ENCODE assay signal across 9 cellular contexts in genomic region chr10:30384791-30385201, GRCh38. TPM values are rescaled to one million over a fixed set of nuclear protein-coding genes. Genes with fewer than 3 reads are reported as not detected.
DNase-seq lines count a peak whose midpoint lies in the region; ATAC-seq and TF ChIP-seq lines count a peak whose summit lies in the region.
"Had no signal": no experiment of that assay in that cellular context is flagged by ENCODE, and none has a peak within 500 bp of the region (broad histone marks: within the 10 kb centered on the region; RNA-seq: fewer than 3 reads in every experiment).

No MANE protein-coding gene starts in this region.

- H3K79me2 ChIP-seq in PC-9 (ENCODE audit: low read depth) = no peaks in the 10 kb centered on the region

- no peak overlapping the region for H3K4me3 ChIP-seq in AG10803 (ENCODE audit: low read length)
- H3K4me3 ChIP-seq in PC-9 = no peak overlapping the region
- H3K4me3 ChIP-seq: ascending aorta had no signal

- CTCF ChIA-PET in PC-9 (lab: Charles Lee) = interaction anchor here (0.6 to 1.2 kb wide), 4 partner anchors 25 to 198 kb away, joined by 3 to 5 read pairs (median 4); no protein-coding TSS in a partner anchor

- no TSS peak for BruUV-seq in PC-9 (replicated peaks; lab: Mats Ljungman, UMichigan)

- H3K9me3 ChIP-seq in PC-9 (ENCODE audit: insufficient read depth, low read depth) = no peaks in the 10 kb centered on the region
- H3K9me3 ChIP-seq: ascending aorta had no signal

- no peak overlapping the region for H3K27ac ChIP-seq in PC-9
- H3K27ac ChIP-seq: ascending aorta had no signal

- DNase-seq in AG10803 (ENCODE audit: low read depth) (peak; percentile 26), PC-9 (peak; percentile 11 to 44), fibroblast of gingiva (ENCODE audit: low read depth) (peak; percentile 15), smooth muscle cell of the brain vasculature (ENCODE audit: low read depth, low spot score) (peak; percentile 24), putamen (ENCODE audit: low spot score) (no peak)

- H3K4me1 ChIP-seq in PC-9 (replicated peaks; ENCODE audit: insufficient read depth) = peaks cover 6% of the 10 kb centered on the region; the same call in 1 of the 2 replicates
- H3K4me1 ChIP-seq: ascending aorta had no signal

- no peaks in the 10 kb centered on the region for H3K36me3 ChIP-seq in PC-9 (ENCODE audit: low read depth)
- H3K36me3 ChIP-seq: ascending aorta had no signal

- POLR2A ChIA-PET in PC-9 (lab: Charles Lee; ENCODE audit: unreplicated experiment) = no interaction called here

- TF ChIP-seq CTCF in AG10803 (conservative IDR thresholded peaks at IDR 0.05; ENCODE audit: low read length) (peak; percentile 53), GM12874 (IDR thresholded peaks at IDR 0.05; ENCODE audit: insufficient read depth, low read depth, low read length) (peak; percentile 38; the same call in 1 of the 2 replicates), PC-9 (conservative IDR thresholded peaks at IDR 0.05) (peak; percentile 55)

- intact Hi-C loops in PC-9 (cut with micrococcal nuclease; ENCODE audit: unreplicated experiment) = loop anchor here (10.0 kb wide), 1 partner anchor 380 kb away; no protein-coding TSS in a partner anchor

- H4K20me1 ChIP-seq in PC-9 (ENCODE audit: insufficient read depth) = no peaks in the 10 kb centered on the region

- no peak overlapping the region for H2AFZ ChIP-seq in PC-9

- H3K9me2 ChIP-seq in PC-9 (ENCODE audit: insufficient read depth) = no peaks in the 10 kb centered on the region

- no peak for ATAC-seq in HG02678 (IDR thresholded peaks at IDR 0.05; ENCODE audit: unreplicated experiment)
- ATAC-seq in GM18873 (IDR thresholded peaks at IDR 0.05; ENCODE audit: low FRiP score, unreplicated experiment) = no peak

- H3K27me3 ChIP-seq in PC-9 (ENCODE audit: insufficient read depth, low read depth) = no peaks in the 10 kb centered on the region
- H3K27me3 ChIP-seq: ascending aorta had no signal

- H3F3A ChIP-seq in PC-9 (ENCODE audit: insufficient read depth, low read depth) = no peaks in the 10 kb centered on the region; the same call in 1 of the 2 replicates

- H3K4me2 ChIP-seq in PC-9 = no peak overlapping the region

RNA-seq across cellular contexts. Expression of gene MTPAP, which starts 35.7 kb away (rescaled TPM):
- 18.5 and 23.2 TPM in 2 replicates for total RNA-seq in PC-9 (2021)

RNA-seq across cellular contexts. Expression of gene MAP3K8, which starts 49.2 kb away (rescaled TPM):
- 14.3 and 16.4 TPM in 2 replicates for total RNA-seq in PC-9 (2021)
